Comparison of ENCODE assay signal across 8 cellular contexts in genomic region chr10:71766717-71767419, GRCh38. TPM values are rescaled to one million over a fixed set of nuclear protein-coding genes. Genes with fewer than 3 reads are reported as not detected.
DNase-seq lines count a peak whose midpoint lies in the region; ATAC-seq, FAIRE-seq and TF ChIP-seq lines count a peak whose summit lies in the region.

No MANE protein-coding gene starts in this region.

- POLR2A ChIA-PET in A549 (lab: Yijun Ruan, JAX): interaction anchor here (0.8 to 2.0 kb wide), 8 partner anchors 14 to 909 kb away, joined by 3 to 10 read pairs (median 3); partner anchors contain the start of gene PSAP

- TF ChIP-seq EP300 in A549 (IDR thresholded peaks at IDR 0.05): peak; percentile 75 to 87; a peak in 3 of 5 replicates

- DNase-seq in A549 (ENCODE audit: low read depth in 1 of 2, low spot score in 1 of 2) (peak; percentile 85 to 98), HK-2 (ENCODE audit: unreplicated experiment) (peak; percentile 95), iris pigment epithelial cell (ENCODE audit: low read depth) (peak; percentile 98), endodermal cell (no peak), cerebellum (ENCODE audit: low spot score) (no peak)
- no peak for DNase-seq in stimulated activated naive B cell treated with anti-CD40 and anti-IgM and Interleukin-4, amounts not matched to agents 10 μg/mL and 1 μg/mL and 100 μg/mL, for 72 hours

- peak; percentile 81 to 88 for ATAC-seq in A549
- ATAC-seq in stimulated activated naive B cell treated with anti-CD40 and anti-IgM and Interleukin-4, amounts not matched to agents 10 μg/mL and 1 μg/mL and 100 μg/mL, for 72 hours (replicated peaks): peak; percentile 22 to 29
- ATAC-seq in HG03460 (IDR thresholded peaks at IDR 0.05; ENCODE audit: unreplicated experiment): no peak

- peak overlapping the region in 1 of 2 donors; percentile 75 for H3K4me3 Mint-ChIP-seq in stimulated activated naive B cell treated with anti-CD40 and anti-IgM and Interleukin-4, amounts not matched to agents 10 μg/mL and 1 μg/mL and 100 μg/mL, for 72 hours
- no peak overlapping the region for H3K4me3 Mint-ChIP-seq in endodermal cell

- H3K4me1 Mint-ChIP-seq in stimulated activated naive B cell treated with anti-CD40 and anti-IgM and Interleukin-4, amounts not matched to agents 10 μg/mL and 1 μg/mL and 100 μg/mL, for 72 hours: peaks cover 53 to 73% of the 10 kb centered on the region in 2 donors
- peaks cover 5% of the 10 kb centered on the region for H3K4me1 Mint-ChIP-seq in endodermal cell

- CTCF ChIA-PET in A549 (lab: Yijun Ruan, JAX): interaction anchor here (0.6 to 4.7 kb wide), 17 partner anchors 9 to 558 kb away, joined by 3 to 22 read pairs (median 4); partner anchors contain the start of gene SLC29A3

- no peak for TF ChIP-seq POLR2A in A549 (IDR thresholded peaks at IDR 0.05; ENCODE audit: low read length)

- H3K36me3 Mint-ChIP-seq in stimulated activated naive B cell treated with anti-CD40 and anti-IgM and Interleukin-4, amounts not matched to agents 10 μg/mL and 1 μg/mL and 100 μg/mL, for 72 hours: peaks cover 0 to 3% of the 10 kb centered on the region in 2 donors
- no peaks in the 10 kb centered on the region for H3K36me3 Mint-ChIP-seq in endodermal cell (ENCODE audit: low read depth)

- H3K4me1 ChIP-seq in A549 (peaks cover 89% of the 10 kb centered on the region), endodermal cell (ENCODE audit: control insufficient read depth, insufficient read depth, low read length) (no peaks in the 10 kb centered on the region)

- H3K4me3 ChIP-seq in A549: no peak overlapping the region
- H3K4me3 ChIP-seq in endodermal cell (ENCODE audit: low read length): no peak overlapping the region

- WGBS in A549 (ENCODE audit: missing lambda C conversion rate): 0% methylated on average over 9 of the region's 10 CpGs
- WGBS in endodermal cell (ENCODE audit: insufficient coverage in 1 of 2, insufficient read length in 1 of 2), 2 experiments: 82 to 87% methylated on average over 8 to 10 of the region's 10 CpGs

- H3K9me3 ChIP-seq in A549: no peaks in the 10 kb centered on the region
- no peaks in the 10 kb centered on the region for H3K9me3 ChIP-seq in endodermal cell (ENCODE audit: control insufficient read depth, low read length)

- H3K27ac Mint-ChIP-seq in stimulated activated naive B cell treated with anti-CD40 and anti-IgM and Interleukin-4, amounts not matched to agents 10 μg/mL and 1 μg/mL and 100 μg/mL, for 72 hours: peak overlapping the region; percentile 94
- no peak overlapping the region for H3K27ac Mint-ChIP-seq in endodermal cell

- H3K9me3 Mint-ChIP-seq in stimulated activated naive B cell treated with anti-CD40 and anti-IgM and Interleukin-4, amounts not matched to agents 10 μg/mL and 1 μg/mL and 100 μg/mL, for 72 hours: no peaks in the 10 kb centered on the region
- H3K9me3 Mint-ChIP-seq in endodermal cell: no peaks in the 10 kb centered on the region

- no peaks in the 10 kb centered on the region for H3K27me3 Mint-ChIP-seq in stimulated activated naive B cell treated with anti-CD40 and anti-IgM and Interleukin-4, amounts not matched to agents 10 μg/mL and 1 μg/mL and 100 μg/mL, for 72 hours
- peaks cover 42% of the 10 kb centered on the region for H3K27me3 Mint-ChIP-seq in endodermal cell (ENCODE audit: insufficient read depth)

- TF ChIP-seq RAD21 in A549 (conservative IDR thresholded peaks at IDR 0.05 in 1 of 2, IDR thresholded peaks at IDR 0.05 in 1 of 2): peak; percentile 0 to 16; a peak in 2 of 5 replicates

- peak; percentile 51 for FAIRE-seq in A549 (lab: Jason Lieb, UNC)

- H3K27me3 ChIP-seq in endodermal cell (ENCODE audit: control insufficient read depth, insufficient read depth, low read length, poor library complexity, severe bottlenecking): peaks cover 16% of the 10 kb centered on the region

- no peak overlapping the region for H3K9ac ChIP-seq in endodermal cell (ENCODE audit: extremely low read depth, low read length, poor library complexity, severe bottlenecking)

- H3K36me3 ChIP-seq in endodermal cell (ENCODE audit: control insufficient read depth, insufficient read depth, low read length): no peaks in the 10 kb centered on the region

- no peak for TF ChIP-seq CTCF in A549 (IDR thresholded peaks at IDR 0.05)
- no peak for TF ChIP-seq CTCF in endodermal cell (conservative IDR thresholded peaks at IDR 0.05)

- H3K4me2 ChIP-seq in A549: peak overlapping the region; percentile 92

- H3K27ac ChIP-seq in A549: peak overlapping the region; percentile 98 to 99
- peak overlapping the region; percentile 4 for H3K27ac ChIP-seq in angular gyrus (ENCODE audit: low read depth, low read length)
- H3K27ac ChIP-seq in endodermal cell (ENCODE audit: low read depth, low read length): no peak overlapping the region

TF ChIP-seq in A549, 52 proteins besides CTCF, POLR2A, EP300 and RAD21 (continues in another document):
- TF ChIP-seq PHF8 (IDR thresholded peaks at IDR 0.05; ENCODE audit: borderline replicate concordance, low read depth): no peak
- peak; percentile 81 for TF ChIP-seq RCOR1 (IDR thresholded peaks at IDR 0.05; ENCODE audit: low read depth, low read length)
- TF ChIP-seq MAFK (IDR thresholded peaks at IDR 0.05; ENCODE audit: partially characterized antibody): no peak
- TF ChIP-seq EHMT2 (IDR thresholded peaks at IDR 0.05; ENCODE audit: low read depth): no peak
- TF ChIP-seq BHLHE40 (IDR thresholded peaks at IDR 0.05; ENCODE audit: low read depth, low read length): peak; percentile 83
- TF ChIP-seq NPAS2 (CRISPR knock-in tag; IDR thresholded peaks at IDR 0.05; ENCODE audit: borderline replicate concordance): no peak
- no peak for TF ChIP-seq ELK1 (IDR thresholded peaks at IDR 0.05; ENCODE audit: low read depth, low read length)
- peak; percentile 85 to 86 for TF ChIP-seq JUN (IDR thresholded peaks at IDR 0.05)
- no peak for TF ChIP-seq TFCP2L1 (CRISPR knock-in tag; IDR thresholded peaks at IDR 0.05)
- TF ChIP-seq CBX8 (IDR thresholded peaks at IDR 0.05): no peak
- TF ChIP-seq HOXB5 (CRISPR knock-in tag; IDR thresholded peaks at IDR 0.05): 0 out of 2 replicates have a peak, but pooled peaks have one; percentile 47
- TF ChIP-seq CHD2 (IDR thresholded peaks at IDR 0.05; ENCODE audit: low read length, partially characterized antibody): no peak
- TF ChIP-seq GATA3 (IDR thresholded peaks at IDR 0.05; ENCODE audit: borderline replicate concordance): peak; percentile 91
- no peak for TF ChIP-seq BCL3 (IDR thresholded peaks at IDR 0.05)
- TF ChIP-seq, protein P1, sequence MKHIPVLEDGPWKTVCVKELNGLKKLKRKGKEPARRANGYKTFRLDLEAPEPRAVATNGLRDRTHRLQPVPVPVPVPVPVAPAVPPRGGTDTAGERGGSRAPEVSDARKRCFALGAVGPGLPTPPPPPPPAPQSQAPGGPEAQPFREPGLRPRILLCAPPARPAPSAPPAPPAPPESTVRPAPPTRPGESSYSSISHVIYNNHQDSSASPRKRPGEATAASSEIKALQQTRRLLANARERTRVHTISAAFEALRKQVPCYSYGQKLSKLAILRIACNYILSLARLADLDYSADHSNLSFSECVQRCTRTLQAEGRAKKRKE (CRISPR knock-in tag; IDR thresholded peaks at IDR 0.05; ENCODE audit: low read depth): no peak
- TF ChIP-seq POLR2AphosphoS2 (conservative IDR thresholded peaks at IDR 0.05; ENCODE audit: low read length): no peak
- TF ChIP-seq SMC3 (IDR thresholded peaks at IDR 0.05): peak; percentile 21; the same call in 1 of the 3 replicates
- TF ChIP-seq FOSB (CRISPR knock-in tag; IDR thresholded peaks at IDR 0.05): no peak
- TF ChIP-seq TP53 (CRISPR knock-in tag; IDR thresholded peaks at IDR 0.05): peak; percentile 46; the same call in 1 of the 2 replicates
- no peak for TF ChIP-seq ZNF302 (CRISPR knock-in tag; IDR thresholded peaks at IDR 0.05)

RNA-seq across cellular contexts. Expression of gene VSIR, which starts 6.5 kb away (rescaled TPM):
- polyA plus RNA-seq in A549 (2011; rRNA removed) (18.5 and 23.5 TPM in 2 replicates), A549 (2017; fragmentation: RNase III; extraction: RNeasy Plus Mini Kit Qiagen cat#74134 plus additional on column Dnase treatment) (15.5 to 19.3 TPM (median 19.1 TPM) in 3 replicates)
- polyA plus RNA-seq in A549 (2012; cell fraction: cytosol; rRNA removed): 22.2 and 38.1 TPM in 2 replicates
- polyA plus RNA-seq in A549 (2012; cell fraction: nucleus; rRNA removed): 49.7 and 59.1 TPM in 2 replicates
- 17.6 and 24.3 TPM in 2 replicates for polyA minus RNA-seq in A549 (2011; rRNA and poly(A)+ RNA removed)
- total RNA-seq in endodermal cell (under 1 TPM; 0.07 to 0.68 TPM), cerebellum (4.7 TPM)
- polyA plus RNA-seq in endodermal cell (2013, experiment 1 of 2): 0.61 TPM
- 0.12 TPM for polyA plus RNA-seq in endodermal cell (2013, experiment 2 of 2)

RNA-seq across cellular contexts. Expression of gene C10orf105, which starts 47.3 kb away (rescaled TPM):
- not detected in 2 replicates for polyA plus RNA-seq in A549 (2011; rRNA removed)
- polyA plus RNA-seq in A549 (2012; cell fraction: cytosol; rRNA removed): not detected in 2 replicates
- polyA plus RNA-seq in A549 (2012; cell fraction: nucleus; rRNA removed): not detected in 2 replicates
- not detected in 3 replicates for polyA plus RNA-seq in A549 (2017; fragmentation: RNase III; extraction: RNeasy Plus Mini Kit Qiagen cat#74134 plus additional on column Dnase treatment)
- polyA minus RNA-seq in A549 (2011; rRNA and poly(A)+ RNA removed): not detected in 2 replicates
- under 1 TPM; 0.13 to 0.33 TPM for total RNA-seq in endodermal cell
- polyA plus RNA-seq in endodermal cell (2013, experiment 1 of 2): 0.64 TPM
- 0.66 TPM for polyA plus RNA-seq in endodermal cell (2013, experiment 2 of 2)
- total RNA-seq in cerebellum: 1.00 TPM

Comparison
In these comparisons a context has a peak if more than half of its experiments do, and no peak if none do; other contexts are left out.
1. DNase-seq: peak in A549 (2 of 2), HK-2 (single experiment) and iris pigment epithelial cell (single experiment); none in stimulated activated naive B cell treated with anti-CD40 and anti-IgM and Interleukin-4, amounts not matched to agents 10 μg/mL and 1 μg/mL and 100 μg/mL, for 72 hours (single experiment), endodermal cell (single experiment) and cerebellum (single experiment).